In genomic region chr3:108089544-108089943, GRCh38 we compare ENCODE assay signal across 8 cellular contexts. TPM values are rescaled to one million over a fixed set of nuclear protein-coding genes. Genes with fewer than 3 reads are reported as not detected.
DNase-seq lines count a peak whose midpoint lies in the region; ATAC-seq and TF ChIP-seq lines count a peak whose summit lies in the region.

No MANE protein-coding gene starts in this region.

- H3K27me3 ChIP-seq in right cardiac atrium (ENCODE audit: control insufficient read depth, insufficient read depth): no peaks in the 10 kb centered on the region
- no peaks in the 10 kb centered on the region for H3K27me3 ChIP-seq in spleen (replicated peaks in 1 of 7)

- no peak for TF ChIP-seq CTCF in spleen (IDR thresholded peaks at IDR 0.05 in 8 of 11, conservative IDR thresholded peaks at IDR 0.05 in 3 of 11)

- H3K4me3 ChIP-seq in right cardiac atrium (ENCODE audit: low read length) (peak overlapping the region; percentile 81), spleen (peak overlapping the region; percentile 72 to 98 (median 84))

- H3K27me3 Mint-ChIP-seq in T-helper 1 cell treated with Interleukin-12 subunit alpha and Interleukin-12 subunit beta and Interleukin-4 antibody, amounts not matched to agents 30 μg/mL and 1 μg/mL, for 36 hours (ENCODE audit: low read depth): peaks cover 15% of the 10 kb centered on the region

- peak overlapping the region; percentile 99 for H3K4me3 Mint-ChIP-seq in T-helper 1 cell treated with Interleukin-12 subunit alpha and Interleukin-12 subunit beta and Interleukin-4 antibody, amounts not matched to agents 30 μg/mL and 1 μg/mL, for 36 hours

- WGBS in right cardiac atrium: 4% methylated on average over 7 of the region's 7 CpGs
- WGBS in spleen, 5 donors: 1 to 3% (median 2%) methylated on average over 7 of the region's 7 CpGs

- H3K4me1 ChIP-seq in right cardiac atrium (ENCODE audit: control insufficient read depth, insufficient read depth, low read length): no peaks in the 10 kb centered on the region
- peaks cover 22 to 77% (median 63%) of the 10 kb centered on the region in 6 donors for H3K4me1 ChIP-seq in spleen

- peaks cover 10% of the 10 kb centered on the region for H3K36me3 Mint-ChIP-seq in T-helper 1 cell treated with Interleukin-12 subunit alpha and Interleukin-12 subunit beta and Interleukin-4 antibody, amounts not matched to agents 30 μg/mL and 1 μg/mL, for 36 hours (ENCODE audit: low read depth)

- DNase-seq in NCI-H1092 treated with DMSO at 0.1 percent for 48 hours (lab: John Stamatoyannopoulos, UW): peak; percentile 34
- DNase-seq in NCI-H1092 (lab: John Stamatoyannopoulos, UW): no peak
- DNase-seq in right cardiac atrium: no peak
- DNase-seq in spleen: no peak
- DNase-seq in middle frontal gyrus (ENCODE audit: extremely low spot score, low spot score): no peak
- DNase-seq in NCI-H128 (lab: John Stamatoyannopoulos, UW; ENCODE audit: unreplicated experiment): no peak

- H3K4me1 Mint-ChIP-seq in T-helper 1 cell treated with Interleukin-12 subunit alpha and Interleukin-12 subunit beta and Interleukin-4 antibody, amounts not matched to agents 30 μg/mL and 1 μg/mL, for 36 hours (ENCODE audit: low read depth): peaks cover 19% of the 10 kb centered on the region

- H3K9me3 ChIP-seq in right cardiac atrium (ENCODE audit: control insufficient read depth, low read length) (no peaks in the 10 kb centered on the region), spleen (no peaks in the 10 kb centered on the region)

- intact Hi-C loops in right cardiac atrium (cut with DNase I): loop anchor here in 1 of 4 donors (10.0 kb wide), 1 partner anchor 145 kb away; no protein-coding TSS in a partner anchor
- intact Hi-C loops in spleen (cut with DNase I; ENCODE audit: low total_unique reads): no loop called here

- no peak for TF ChIP-seq POLR2A in spleen (IDR thresholded peaks at IDR 0.05)

- H3K27ac ChIP-seq in right cardiac atrium (ENCODE audit: low read length) (no peak overlapping the region), spleen (peak overlapping the region; percentile 96 to 99 (median 98))

- no peak for ATAC-seq in right cardiac atrium
- ATAC-seq in HG03460 (IDR thresholded peaks at IDR 0.05; ENCODE audit: unreplicated experiment): no peak

- H3K36me3 ChIP-seq in spleen: peaks cover 0 to 8% (median 0%) of the 10 kb centered on the region in 6 donors

- H3K9me3 Mint-ChIP-seq in T-helper 1 cell treated with Interleukin-12 subunit alpha and Interleukin-12 subunit beta and Interleukin-4 antibody, amounts not matched to agents 30 μg/mL and 1 μg/mL, for 36 hours: peaks cover 4% of the 10 kb centered on the region

- H3K27ac Mint-ChIP-seq in T-helper 1 cell treated with Interleukin-12 subunit alpha and Interleukin-12 subunit beta and Interleukin-4 antibody, amounts not matched to agents 30 μg/mL and 1 μg/mL, for 36 hours: peak overlapping the region; percentile 99

RNA-seq across cellular contexts. Expression of gene CD47, which starts 1.3 kb away (rescaled TPM):
- total RNA-seq in right cardiac atrium: 10 to 100 TPM; 53.5 to 96.6 (median 72.1) TPM
- 42.6 TPM for polyA plus RNA-seq in right cardiac atrium
- total RNA-seq in spleen: 100 to 1,000 TPM; 106 to 156 (median 130) TPM
- polyA plus RNA-seq in spleen: 10 to 100 TPM; 48.2 to 54.6 (median 51.0) TPM
